1 cellular context compared by ENCODE assay signal in the genomic region with DNA sequence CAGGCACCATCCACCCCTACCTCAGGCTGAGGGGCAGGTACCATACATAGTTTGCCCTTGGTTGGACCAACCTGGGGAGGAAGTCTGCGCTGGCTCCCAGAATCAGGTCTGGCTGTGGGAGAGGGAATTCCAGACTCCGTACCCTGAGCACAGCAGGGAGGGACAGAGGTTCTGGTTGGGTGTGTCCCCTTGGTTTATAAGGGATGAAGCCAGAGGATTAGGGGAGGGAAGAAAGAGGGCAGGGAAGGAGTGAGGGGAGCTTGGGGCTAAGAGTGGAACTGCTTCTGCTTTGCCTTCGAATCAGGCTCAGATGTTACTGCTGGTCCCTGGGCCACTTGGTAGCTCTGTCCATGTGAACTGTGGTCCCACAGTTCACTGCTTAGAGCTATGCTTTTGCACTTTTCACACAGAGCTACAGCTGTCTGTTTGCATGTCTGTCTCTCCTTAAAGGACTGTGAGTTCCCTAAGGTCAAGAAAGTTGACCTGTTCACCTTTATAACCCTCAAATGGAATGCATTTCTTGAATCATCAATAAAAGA.
TF ChIP-seq lines count a peak whose summit lies in the region.

No MANE protein-coding gene starts in this region.

TF ChIP-seq in SK-N-SH treated with all-trans-retinoic acid at 6 μM for 48 hours, 23 proteins besides CTCF, POLR2A, EP300 and RAD21 (continued from another document):
- TF ChIP-seq, protein P1, sequence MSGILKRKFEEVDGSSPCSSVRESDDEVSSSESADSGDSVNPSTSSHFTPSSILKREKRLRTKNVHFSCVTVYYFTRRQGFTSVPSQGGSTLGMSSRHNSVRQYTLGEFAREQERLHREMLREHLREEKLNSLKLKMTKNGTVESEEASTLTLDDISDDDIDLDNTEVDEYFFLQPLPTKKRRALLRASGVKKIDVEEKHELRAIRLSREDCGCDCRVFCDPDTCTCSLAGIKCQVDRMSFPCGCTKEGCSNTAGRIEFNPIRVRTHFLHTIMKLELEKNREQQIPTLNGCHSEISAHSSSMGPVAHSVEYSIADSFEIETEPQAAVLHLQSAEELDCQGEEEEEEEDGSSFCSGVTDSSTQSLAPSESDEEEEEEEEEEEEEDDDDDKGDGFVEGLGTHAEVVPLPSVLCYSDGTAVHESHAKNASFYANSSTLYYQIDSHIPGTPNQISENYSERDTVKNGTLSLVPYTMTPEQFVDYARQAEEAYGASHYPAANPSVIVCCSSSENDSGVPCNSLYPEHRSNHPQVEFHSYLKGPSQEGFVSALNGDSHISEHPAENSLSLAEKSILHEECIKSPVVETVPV (CRISPR knock-in tag; IDR thresholded peaks at IDR 0.05), result no peak
